9 cellular contexts compared by ENCODE assay signal in the genomic region with DNA sequence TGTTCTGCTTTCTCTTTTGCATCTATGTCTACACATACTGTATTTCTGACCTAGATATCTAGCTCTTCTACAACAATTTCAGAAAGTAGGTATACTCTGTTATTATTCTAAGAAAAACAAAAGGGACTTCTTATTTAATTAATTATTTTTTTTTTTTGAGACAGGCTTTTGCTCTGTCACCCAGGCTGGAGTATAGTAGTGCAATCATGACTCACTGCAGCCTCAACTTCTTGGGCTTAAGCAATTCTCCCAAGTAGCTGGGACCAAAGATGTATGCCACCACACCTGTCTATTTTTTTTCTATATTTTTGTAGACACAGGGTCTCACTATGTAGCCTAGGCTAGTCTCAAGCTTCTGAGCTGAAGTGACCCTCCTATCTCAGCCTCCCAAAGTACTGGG.
DNase-seq lines count a peak whose midpoint lies in the region; ATAC-seq and TF ChIP-seq lines count a peak whose summit lies in the region.
"Had no signal": no experiment of that assay in that cellular context is flagged by ENCODE, and none has a peak within 500 bp of the region (broad histone marks: within the 10 kb centered on the region; RNA-seq: fewer than 3 reads in every experiment).

No MANE protein-coding gene starts in this region.

- peaks cover 23% of the 10 kb centered on the region for H3K4me1 ChIP-seq in effector memory CD4-positive, alpha-beta T cell (ENCODE audit: control insufficient read depth, insufficient read depth, low read length, poor library complexity, severe bottlenecking)
- peaks cover 54% of the 10 kb centered on the region for H3K4me1 ChIP-seq in osteoblast (ENCODE audit: insufficient read depth, low read length)

- H3K4me2 ChIP-seq in osteoblast (ENCODE audit: insufficient read depth, low read length), result no peak overlapping the region

- ATAC-seq in GM21529 (IDR thresholded peaks at IDR 0.05; ENCODE audit: unreplicated experiment), result no peak
- ATAC-seq: activated CD8-positive, alpha-beta memory T cell treated with anti-CD3 and anti-CD28 coated beads, Interleukin-2, amount 10 ng/mL, durations not matched to agents 7 days and 5 days had no signal

- H3K9me3 ChIP-seq in effector memory CD4-positive, alpha-beta T cell (ENCODE audit: control insufficient read depth, low read length), result no peaks in the 10 kb centered on the region
- H3K9me3 ChIP-seq in osteoblast (ENCODE audit: low read depth, low read length), result no peaks in the 10 kb centered on the region

- DNase-seq in ELR (ENCODE audit: low read depth) (peak; percentile 80), MV-4-11 (lab: John Stamatoyannopoulos, UW) (peak; percentile 45), osteoblast (ENCODE audit: insufficient read length, low spot score, missing footprints) (no peak), hippocampal formation (lab: John Stamatoyannopoulos, UW) (no peak), retina (no peak)
- no peak for DNase-seq in effector memory CD4-positive, alpha-beta T cell
- DNase-seq: activated CD8-positive, alpha-beta memory T cell treated with anti-CD3 and anti-CD28 coated beads, Interleukin-2, amount 10 ng/mL, durations not matched to agents 7 days and 5 days; NCI-H774 had no signal

- no peak for TF ChIP-seq CTCF in osteoblast (IDR thresholded peaks at IDR 0.05; ENCODE audit: extremely low read depth, low read depth, low read length)

- peak overlapping the region; percentile 29 for H3K27ac ChIP-seq in effector memory CD4-positive, alpha-beta T cell (ENCODE audit: insufficient read depth, low read length, poor library complexity, severe bottlenecking)
- peak overlapping the region; percentile 51 for H3K27ac ChIP-seq in osteoblast (ENCODE audit: low read depth, low read length)

- H3K79me2 ChIP-seq in osteoblast (ENCODE audit: insufficient read depth, low read length), result peaks cover 87% of the 10 kb centered on the region

- H4K20me1 ChIP-seq in osteoblast (ENCODE audit: insufficient read depth, low read length), result peaks cover 59% of the 10 kb centered on the region

- H2AFZ ChIP-seq in osteoblast (ENCODE audit: low read length), result no peak overlapping the region

- no peaks in the 10 kb centered on the region for H3K27me3 ChIP-seq in effector memory CD4-positive, alpha-beta T cell (replicated peaks; ENCODE audit: control insufficient read depth, insufficient read depth, low read length, poor library complexity, severe bottlenecking)
- H3K27me3 ChIP-seq in osteoblast (ENCODE audit: insufficient read depth, low read length), result no peaks in the 10 kb centered on the region

- H3K4me3 ChIP-seq in effector memory CD4-positive, alpha-beta T cell (ENCODE audit: insufficient read depth, low read depth, low read length, poor library complexity, severe bottlenecking), result no peak overlapping the region
- no peak overlapping the region for H3K4me3 ChIP-seq in osteoblast (ENCODE audit: insufficient read depth, low read length)

- H3K36me3 ChIP-seq in effector memory CD4-positive, alpha-beta T cell (ENCODE audit: control insufficient read depth, insufficient read depth, low read length), result peaks cover 31% of the 10 kb centered on the region
- peaks cover 9% of the 10 kb centered on the region for H3K36me3 ChIP-seq in osteoblast (ENCODE audit: insufficient read depth, low read length)

Comparison
In these comparisons a context has a peak if more than half of its experiments do, and no peak if none do; other contexts are left out.
1. DNase-seq: peak in ELR (single experiment) and MV-4-11 (single experiment); none in effector memory CD4-positive, alpha-beta T cell (0 of 3), osteoblast (single experiment), hippocampal formation (0 of 2) and retina (single experiment).